In the genomic region with DNA sequence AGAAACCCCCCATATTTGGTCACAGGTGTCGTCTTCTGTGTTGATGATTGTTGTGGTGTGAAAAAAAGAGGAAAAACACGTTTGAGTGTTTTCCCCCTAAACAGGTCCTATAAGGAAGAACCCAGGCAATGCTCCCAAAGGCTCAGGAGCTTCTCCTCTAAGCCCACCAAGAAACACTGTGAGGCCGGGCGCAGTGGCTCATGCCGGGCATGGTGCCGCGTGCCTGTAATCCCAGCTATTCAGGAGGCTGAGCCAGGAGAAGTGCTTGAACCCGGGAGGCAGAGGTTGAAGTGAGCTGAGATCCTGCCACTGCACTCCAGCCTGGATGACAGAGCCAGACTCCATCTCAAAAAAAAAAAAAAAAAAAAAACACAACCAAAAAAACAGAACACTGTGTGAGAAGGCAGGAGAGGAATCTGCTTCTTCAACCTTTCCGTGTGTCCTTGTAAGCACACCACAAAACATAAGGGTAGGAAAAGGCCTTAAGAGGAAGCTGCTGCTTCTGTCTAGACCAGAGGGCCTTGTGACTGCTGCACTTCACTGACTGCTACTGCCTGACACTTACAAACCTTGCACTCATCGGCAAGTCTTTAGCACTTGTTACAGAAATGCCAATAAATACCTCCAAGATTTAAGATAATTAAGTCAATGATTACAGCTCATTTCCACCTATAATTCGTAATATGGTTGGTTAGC, we compare ENCODE assay signal across 1 cellular context.
TF ChIP-seq lines count a peak whose summit lies in the region.

No MANE protein-coding gene starts in this region.

TF ChIP-seq in SK-N-SH treated with all-trans-retinoic acid at 6 μM for 48 hours, 23 proteins besides CTCF, POLR2A, EP300 and RAD21 (continued from another document):
- TF ChIP-seq, protein P1, sequence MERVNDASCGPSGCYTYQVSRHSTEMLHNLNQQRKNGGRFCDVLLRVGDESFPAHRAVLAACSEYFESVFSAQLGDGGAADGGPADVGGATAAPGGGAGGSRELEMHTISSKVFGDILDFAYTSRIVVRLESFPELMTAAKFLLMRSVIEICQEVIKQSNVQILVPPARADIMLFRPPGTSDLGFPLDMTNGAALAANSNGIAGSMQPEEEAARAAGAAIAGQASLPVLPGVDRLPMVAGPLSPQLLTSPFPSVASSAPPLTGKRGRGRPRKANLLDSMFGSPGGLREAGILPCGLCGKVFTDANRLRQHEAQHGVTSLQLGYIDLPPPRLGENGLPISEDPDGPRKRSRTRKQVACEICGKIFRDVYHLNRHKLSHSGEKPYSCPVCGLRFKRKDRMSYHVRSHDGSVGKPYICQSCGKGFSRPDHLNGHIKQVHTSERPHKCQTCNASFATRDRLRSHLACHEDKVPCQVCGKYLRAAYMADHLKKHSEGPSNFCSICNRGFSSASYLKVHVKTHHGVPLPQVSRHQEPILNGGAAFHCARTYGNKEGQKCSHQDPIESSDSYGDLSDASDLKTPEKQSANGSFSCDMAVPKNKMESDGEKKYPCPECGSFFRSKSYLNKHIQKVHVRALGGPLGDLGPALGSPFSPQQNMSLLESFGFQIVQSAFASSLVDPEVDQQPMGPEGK (CRISPR knock-in tag; IDR thresholded peaks at IDR 0.05; ENCODE audit: borderline replicate concordance), result no peak
- TF ChIP-seq, protein P2, sequence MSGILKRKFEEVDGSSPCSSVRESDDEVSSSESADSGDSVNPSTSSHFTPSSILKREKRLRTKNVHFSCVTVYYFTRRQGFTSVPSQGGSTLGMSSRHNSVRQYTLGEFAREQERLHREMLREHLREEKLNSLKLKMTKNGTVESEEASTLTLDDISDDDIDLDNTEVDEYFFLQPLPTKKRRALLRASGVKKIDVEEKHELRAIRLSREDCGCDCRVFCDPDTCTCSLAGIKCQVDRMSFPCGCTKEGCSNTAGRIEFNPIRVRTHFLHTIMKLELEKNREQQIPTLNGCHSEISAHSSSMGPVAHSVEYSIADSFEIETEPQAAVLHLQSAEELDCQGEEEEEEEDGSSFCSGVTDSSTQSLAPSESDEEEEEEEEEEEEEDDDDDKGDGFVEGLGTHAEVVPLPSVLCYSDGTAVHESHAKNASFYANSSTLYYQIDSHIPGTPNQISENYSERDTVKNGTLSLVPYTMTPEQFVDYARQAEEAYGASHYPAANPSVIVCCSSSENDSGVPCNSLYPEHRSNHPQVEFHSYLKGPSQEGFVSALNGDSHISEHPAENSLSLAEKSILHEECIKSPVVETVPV (CRISPR knock-in tag; IDR thresholded peaks at IDR 0.05), result no peak
- TF ChIP-seq TCF4 (CRISPR knock-in tag; IDR thresholded peaks at IDR 0.05; ENCODE audit: borderline replicate concordance) (no peak), ZNF8 (CRISPR knock-in tag; IDR thresholded peaks at IDR 0.05) (no peak), SNAI2 (CRISPR knock-in tag; IDR thresholded peaks at IDR 0.05) (no peak), ZFP3 (CRISPR knock-in tag; IDR thresholded peaks at IDR 0.05) (no peak), GLIS3 (CRISPR knock-in tag; IDR thresholded peaks at IDR 0.05) (no peak), ZFP30 (CRISPR knock-in tag; IDR thresholded peaks at IDR 0.05) (no peak), RARB (CRISPR knock-in tag; IDR thresholded peaks at IDR 0.05) (no peak), TOX (CRISPR knock-in tag; IDR thresholded peaks at IDR 0.05; ENCODE audit: borderline replicate concordance) (no peak), PPARA (CRISPR knock-in tag; IDR thresholded peaks at IDR 0.05; ENCODE audit: borderline replicate concordance) (no peak), BACH2 (CRISPR knock-in tag; IDR thresholded peaks at IDR 0.05; ENCODE audit: borderline replicate concordance) (no peak), ARNTL (CRISPR knock-in tag; IDR thresholded peaks at IDR 0.05; ENCODE audit: borderline replicate concordance, low read depth) (no peak), OSR1 (CRISPR knock-in tag; IDR thresholded peaks at IDR 0.05) (no peak), ISL1 (CRISPR knock-in tag; IDR thresholded peaks at IDR 0.05) (no peak)
- TF ChIP-seq, protein P3, sequence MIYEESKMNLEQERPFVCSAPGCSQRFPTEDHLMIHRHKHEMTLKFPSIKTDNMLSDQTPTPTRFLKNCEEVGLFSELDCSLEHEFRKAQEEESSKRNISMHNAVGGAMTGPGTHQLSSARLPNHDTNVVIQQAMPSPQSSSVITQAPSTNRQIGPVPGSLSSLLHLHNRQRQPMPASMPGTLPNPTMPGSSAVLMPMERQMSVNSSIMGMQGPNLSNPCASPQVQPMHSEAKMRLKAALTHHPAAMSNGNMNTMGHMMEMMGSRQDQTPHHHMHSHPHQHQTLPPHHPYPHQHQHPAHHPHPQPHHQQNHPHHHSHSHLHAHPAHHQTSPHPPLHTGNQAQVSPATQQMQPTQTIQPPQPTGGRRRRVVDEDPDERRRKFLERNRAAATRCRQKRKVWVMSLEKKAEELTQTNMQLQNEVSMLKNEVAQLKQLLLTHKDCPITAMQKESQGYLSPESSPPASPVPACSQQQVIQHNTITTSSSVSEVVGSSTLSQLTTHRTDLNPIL (CRISPR knock-in tag; IDR thresholded peaks at IDR 0.05; ENCODE audit: low read depth), result no peak
- TF ChIP-seq, protein P4, sequence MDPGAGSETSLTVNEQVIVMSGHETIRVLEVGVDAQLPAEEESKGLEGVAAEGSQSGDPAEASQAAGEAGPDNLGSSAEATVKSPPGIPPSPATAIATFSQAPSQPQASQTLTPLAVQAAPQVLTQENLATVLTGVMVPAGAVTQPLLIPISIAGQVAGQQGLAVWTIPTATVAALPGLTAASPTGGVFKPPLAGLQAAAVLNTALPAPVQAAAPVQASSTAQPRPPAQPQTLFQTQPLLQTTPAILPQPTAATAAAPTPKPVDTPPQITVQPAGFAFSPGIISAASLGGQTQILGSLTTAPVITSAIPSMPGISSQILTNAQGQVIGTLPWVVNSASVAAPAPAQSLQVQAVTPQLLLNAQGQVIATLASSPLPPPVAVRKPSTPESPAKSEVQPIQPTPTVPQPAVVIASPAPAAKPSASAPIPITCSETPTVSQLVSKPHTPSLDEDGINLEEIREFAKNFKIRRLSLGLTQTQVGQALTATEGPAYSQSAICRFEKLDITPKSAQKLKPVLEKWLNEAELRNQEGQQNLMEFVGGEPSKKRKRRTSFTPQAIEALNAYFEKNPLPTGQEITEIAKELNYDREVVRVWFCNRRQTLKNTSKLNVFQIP (CRISPR knock-in tag; IDR thresholded peaks at IDR 0.05; ENCODE audit: borderline replicate concordance, low read depth), result no peak
- TF ChIP-seq, protein P5, sequence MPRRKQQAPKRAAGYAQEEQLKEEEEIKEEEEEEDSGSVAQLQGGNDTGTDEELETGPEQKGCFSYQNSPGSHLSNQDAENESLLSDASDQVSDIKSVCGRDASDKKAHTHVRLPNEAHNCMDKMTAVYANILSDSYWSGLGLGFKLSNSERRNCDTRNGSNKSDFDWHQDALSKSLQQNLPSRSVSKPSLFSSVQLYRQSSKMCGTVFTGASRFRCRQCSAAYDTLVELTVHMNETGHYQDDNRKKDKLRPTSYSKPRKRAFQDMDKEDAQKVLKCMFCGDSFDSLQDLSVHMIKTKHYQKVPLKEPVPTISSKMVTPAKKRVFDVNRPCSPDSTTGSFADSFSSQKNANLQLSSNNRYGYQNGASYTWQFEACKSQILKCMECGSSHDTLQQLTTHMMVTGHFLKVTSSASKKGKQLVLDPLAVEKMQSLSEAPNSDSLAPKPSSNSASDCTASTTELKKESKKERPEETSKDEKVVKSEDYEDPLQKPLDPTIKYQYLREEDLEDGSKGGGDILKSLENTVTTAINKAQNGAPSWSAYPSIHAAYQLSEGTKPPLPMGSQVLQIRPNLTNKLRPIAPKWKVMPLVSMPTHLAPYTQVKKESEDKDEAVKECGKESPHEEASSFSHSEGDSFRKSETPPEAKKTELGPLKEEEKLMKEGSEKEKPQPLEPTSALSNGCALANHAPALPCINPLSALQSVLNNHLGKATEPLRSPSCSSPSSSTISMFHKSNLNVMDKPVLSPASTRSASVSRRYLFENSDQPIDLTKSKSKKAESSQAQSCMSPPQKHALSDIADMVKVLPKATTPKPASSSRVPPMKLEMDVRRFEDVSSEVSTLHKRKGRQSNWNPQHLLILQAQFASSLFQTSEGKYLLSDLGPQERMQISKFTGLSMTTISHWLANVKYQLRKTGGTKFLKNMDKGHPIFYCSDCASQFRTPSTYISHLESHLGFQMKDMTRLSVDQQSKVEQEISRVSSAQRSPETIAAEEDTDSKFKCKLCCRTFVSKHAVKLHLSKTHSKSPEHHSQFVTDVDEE (CRISPR knock-in tag; IDR thresholded peaks at IDR 0.05), result no peak
